In genomic region chr7:72989646-72990430, GRCh38 we compare ENCODE assay signal across 11 cellular contexts. TPM values are rescaled to one million over a fixed set of nuclear protein-coding genes. Genes with fewer than 3 reads are reported as not detected.
"Had no signal": no experiment of that assay in that cellular context is flagged by ENCODE, and none has a peak within 500 bp of the region (broad histone marks: within the 10 kb centered on the region; RNA-seq: fewer than 3 reads in every experiment).

No MANE protein-coding gene starts in this region.

RNA-seq across cellular contexts. Expression of gene TRIM74, which starts 20.6 kb away (rescaled TPM):
- total RNA-seq: gastrocnemius medialis, vagina had no signal

RNA-seq across cellular contexts. Expression of gene SPDYE8, which starts 39.7 kb away (rescaled TPM):
- total RNA-seq: activated B cell treated with CpG ODN at 0.5 μM for 24 hours; activated CD4-positive, alpha-beta memory T cell treated with anti-CD3 and anti-CD28 coated beads, Interleukin-2, amount 10 ng/mL, durations not matched to agents 7 days and 5 days; activated naive CD4-positive, alpha-beta T cell treated with anti-CD3 and anti-CD28 coated beads for 36 hours; activated T-helper 2 cell treated with anti-CD3 and anti-CD28 coated beads, Interferon-gamma antibody, Interleukin-2, Interleukin-4, amounts not matched to agents 10 μg/mL and 5 μg/mL and 100 μg/mL, durations not matched to agents 14 hours and 24 hours and 36 hours; gastrocnemius medialis; mucosa of gallbladder; naive thymus-derived CD4-positive, alpha-beta T cell; T-cell; vagina had no signal
- polyA plus RNA-seq: esophagus, SK-N-SH had no signal
